In the genomic region with DNA sequence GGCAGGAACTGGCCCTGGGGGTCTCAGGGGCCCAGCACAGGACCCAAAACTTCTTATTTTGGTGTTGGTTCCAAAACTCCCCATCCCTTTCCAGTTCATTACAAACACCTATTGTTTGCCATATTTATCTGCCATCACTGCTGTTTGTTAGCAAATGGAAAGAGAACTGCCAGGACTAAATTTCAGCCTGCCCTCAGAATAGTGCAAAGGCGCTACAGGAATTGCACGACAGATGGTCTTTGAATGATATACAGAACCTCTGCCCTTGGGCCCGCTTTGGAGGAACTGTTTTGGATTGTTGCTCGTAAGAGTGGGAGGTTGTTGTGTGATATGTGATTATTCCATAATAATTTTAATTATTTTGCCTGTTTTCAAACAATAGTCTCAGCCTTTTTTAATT, we compare ENCODE assay signal across 29 cellular contexts.
"Had no signal": no experiment of that assay in that cellular context is flagged by ENCODE, and none has a peak within 500 bp of the region (broad histone marks: within the 10 kb centered on the region; RNA-seq: fewer than 3 reads in every experiment).

No MANE protein-coding gene starts in this region.

- H3K36me3 Mint-ChIP-seq: activated naive CD4-positive, alpha-beta T cell treated with anti-CD3 and anti-CD28 coated beads, Interleukin-2, amount 50 U/mL, for 72 hours had no signal

- H3K9me3 ChIP-seq: Peyer's patch, SJSA1, SK-N-SH had no signal

- H3K27me3 Mint-ChIP-seq: activated CD4-positive, alpha-beta T cell treated with anti-CD3 and anti-CD28 coated beads, Interleukin-2, amount 10 ng/mL, durations not matched to agents 24 days and 14 days had no signal

- H3K27ac ChIP-seq: cardiac muscle cell, Peyer's patch, SJSA1 had no signal

- H3K4me3 Mint-ChIP-seq: activated CD4-positive, alpha-beta T cell treated with anti-CD3 and anti-CD28 coated beads, Interleukin-2, amount 10 ng/mL, durations not matched to agents 24 days and 14 days; activated CD8-positive, alpha-beta T cell treated with anti-CD3 and anti-CD28 coated beads, Interleukin-2, amount 10 ng/mL, durations not matched to agents 7 days and 5 days; activated naive CD4-positive, alpha-beta T cell treated with anti-CD3 and anti-CD28 coated beads for 36 hours; activated T-cell treated with anti-CD3 and anti-CD28 coated beads, Interleukin-2, amount 50 U/mL, for 24 hours; central memory CD8-positive, alpha-beta T cell; T-helper 1 cell treated with Interleukin-12 subunit alpha and Interleukin-12 subunit beta and Interleukin-4 antibody, amounts not matched to agents 30 μg/mL and 1 μg/mL, for 36 hours; T-helper 2 cell treated with Interferon-gamma antibody and Interleukin-4, amounts not matched to agents 5 μg/mL and 100 μg/mL, for 36 hours had no signal

- H3K27ac Mint-ChIP-seq: activated CD4-positive, alpha-beta T cell treated with anti-CD3 and anti-CD28 coated beads, Interleukin-2, amount 10 ng/mL, durations not matched to agents 24 days and 14 days; activated CD8-positive, alpha-beta T cell treated with anti-CD3 and anti-CD28 coated beads, Interleukin-2, amount 10 ng/mL, durations not matched to agents 7 days and 5 days; activated naive CD4-positive, alpha-beta T cell treated with anti-CD3 and anti-CD28 coated beads for 36 hours; activated naive CD4-positive, alpha-beta T cell treated with anti-CD3 and anti-CD28 coated beads, Interleukin-2, amount 50 U/mL, for 72 hours; activated T-cell treated with anti-CD3 and anti-CD28 coated beads, Interleukin-2, amount 50 U/mL, for 24 hours; T-helper 1 cell treated with Interleukin-12 subunit alpha and Interleukin-12 subunit beta and Interleukin-4 antibody, amounts not matched to agents 30 μg/mL and 1 μg/mL, for 36 hours; T-helper 2 cell treated with Interferon-gamma antibody and Interleukin-4, amounts not matched to agents 5 μg/mL and 100 μg/mL, for 36 hours had no signal

- H3K27me3 ChIP-seq: cardiac muscle cell, Peyer's patch had no signal

- H3K9me3 Mint-ChIP-seq: activated CD4-positive, alpha-beta T cell treated with anti-CD3 and anti-CD28 coated beads, Interleukin-2, amount 10 ng/mL, durations not matched to agents 24 days and 14 days; activated naive CD4-positive, alpha-beta T cell treated with anti-CD3 and anti-CD28 coated beads for 36 hours; activated naive CD4-positive, alpha-beta T cell treated with anti-CD3 and anti-CD28 coated beads, Interleukin-2, amount 50 U/mL, for 72 hours; activated T-cell treated with anti-CD3 and anti-CD28 coated beads, Interleukin-2, amount 50 U/mL, for 24 hours; central memory CD8-positive, alpha-beta T cell; T-helper 1 cell treated with Interleukin-12 subunit alpha and Interleukin-12 subunit beta and Interleukin-4 antibody, amounts not matched to agents 30 μg/mL and 1 μg/mL, for 36 hours; T-helper 2 cell treated with Interferon-gamma antibody and Interleukin-4, amounts not matched to agents 5 μg/mL and 100 μg/mL, for 36 hours had no signal

- H3K4me3 ChIP-seq: cardiac muscle cell, Peyer's patch, SJSA1 had no signal

- H3K4me1 Mint-ChIP-seq: activated CD4-positive, alpha-beta T cell treated with anti-CD3 and anti-CD28 coated beads, Interleukin-2, amount 10 ng/mL, durations not matched to agents 24 days and 14 days; central memory CD8-positive, alpha-beta T cell had no signal

- H3K4me1 ChIP-seq: Peyer's patch, SJSA1 had no signal

- DNase-seq: activated CD4-positive, alpha-beta T cell treated with anti-CD3 and anti-CD28 coated beads, Interleukin-2, amount 10 ng/mL, durations not matched to agents 24 days and 14 days; activated CD4-positive, alpha-beta T cell treated with anti-CD3 and anti-CD28 coated beads, Interleukin-2, amount 50 U/mL, for 4 hours; activated CD8-positive, alpha-beta T cell treated with anti-CD3 and anti-CD28 coated beads, Interleukin-2, amount 10 ng/mL, durations not matched to agents 7 days and 5 days; activated gamma-delta T cell treated with Interleukin-2 at 50 U/mL for 16 hours; activated naive CD4-positive, alpha-beta T cell treated with anti-CD3 and anti-CD28 coated beads for 36 hours; activated T-cell treated with anti-CD3 and anti-CD28 coated beads, Interleukin-2, amount 50 U/mL, for 24 hours; anterior cingulate cortex; Karpas-422; KBM-7; NCI-H1105 treated with DMSO at 0.1 percent for 48 hours; NCI-H1436; NCI-H1694; NCI-H1930; NCI-H2081 treated with DMSO at 0.1 percent for 48 hours; NCI-H226; NCI-H446 treated with DMSO at 0.1 percent for 48 hours; NCI-H526; NCI-H774; PC-3; Peyer's patch; RPMI8226; SHP77 treated with DMSO at 0.1 percent for 48 hours; SK-N-SH had no signal

- H3K36me3 ChIP-seq: cardiac muscle cell, Peyer's patch, SJSA1 had no signal

- ATAC-seq: activated CD8-positive, alpha-beta T cell treated with anti-CD3 and anti-CD28 coated beads, Interleukin-2, amount 10 ng/mL, durations not matched to agents 7 days and 5 days; activated naive CD4-positive, alpha-beta T cell treated with anti-CD3 and anti-CD28 coated beads, Interleukin-2, amount 50 U/mL, for 72 hours; PC-3 had no signal
